25 cellular contexts compared by ENCODE assay signal in the genomic region with DNA sequence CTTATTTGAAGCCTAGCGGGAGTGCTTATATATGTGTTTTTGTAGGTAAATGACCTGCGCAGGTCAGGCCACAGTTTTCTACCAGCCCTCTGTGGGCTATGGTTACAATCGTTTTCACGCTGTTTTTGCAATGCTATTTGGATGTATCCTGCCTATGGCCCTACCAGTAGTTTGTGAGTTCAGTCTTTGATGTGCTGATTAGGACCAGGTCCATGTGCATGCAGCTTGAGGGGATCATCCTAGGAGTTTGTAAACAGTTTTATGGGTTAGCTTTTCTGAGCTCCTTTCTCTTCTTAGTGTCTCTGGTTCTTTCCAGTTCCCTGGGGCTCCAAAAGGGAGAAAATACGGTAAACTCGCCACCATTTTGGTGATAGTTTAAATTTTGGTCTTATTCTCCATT.
"Had no signal": no experiment of that assay in that cellular context is flagged by ENCODE, and none has a peak within 500 bp of the region (broad histone marks: within the 10 kb centered on the region; RNA-seq: fewer than 3 reads in every experiment).

No MANE protein-coding gene starts in this region.

- H3K4me3 ChIP-seq: left ventricle myocardium inferior, lower lobe of right lung, neural progenitor cell, pancreas, prostate gland, right lobe of liver, spleen, testis, tibial nerve, upper lobe of right lung, vagina had no signal

- H3K36me3 Mint-ChIP-seq: memory B cell; natural killer cell treated with Interleukin-12 subunit alpha and Interleukin-12 subunit beta and Interleukin-15 and Interleukin-18, amount 100 ng/mL, for 72 hours; stimulated activated memory B cell treated with anti-CD40 and anti-IgM and Interleukin-4, amounts not matched to agents 10 μg/mL and 1 μg/mL and 100 μg/mL, for 72 hours had no signal

- FAIRE-seq: kidney, pancreas had no signal

- H3K27me3 ChIP-seq: foreskin keratinocyte, neural progenitor cell, pancreas, right lobe of liver, testis, tibial nerve, upper lobe of right lung, vagina had no signal

- H3K27ac Mint-ChIP-seq: dendritic cell treated with granulocyte-macrophage colony-stimulating factor and Interleukin-4, amounts not matched to agents 40 ng/mL and 50 ng/mL, for 4 days; effector memory CD8-positive, alpha-beta T cell; memory B cell; natural killer cell treated with Interleukin-12 subunit alpha and Interleukin-12 subunit beta and Interleukin-15 and Interleukin-18, amount 100 ng/mL, for 72 hours; neural progenitor cell; stimulated activated memory B cell treated with anti-CD40 and anti-IgM and Interleukin-4, amounts not matched to agents 10 μg/mL and 1 μg/mL and 100 μg/mL, for 72 hours; stimulated activated naive CD8-positive, alpha-beta T cell treated with anti-CD3 and anti-CD28 coated beads, Interleukin-15, Interleukin-2, amounts not matched to agents 100 ng/mL and 50 ng/mL, for 24 hours had no signal

- H3K9me3 Mint-ChIP-seq: dendritic cell treated with granulocyte-macrophage colony-stimulating factor and Interleukin-4, amounts not matched to agents 40 ng/mL and 50 ng/mL, for 4 days; effector memory CD8-positive, alpha-beta T cell; natural killer cell treated with Interleukin-12 subunit alpha and Interleukin-12 subunit beta and Interleukin-15 and Interleukin-18, amount 100 ng/mL, for 72 hours; stimulated activated naive CD8-positive, alpha-beta T cell treated with anti-CD3 and anti-CD28 coated beads, Interleukin-15, Interleukin-2, amounts not matched to agents 100 ng/mL and 50 ng/mL, for 24 hours had no signal

- H3K4me2 ChIP-seq: neural progenitor cell had no signal

- H3K9me3 ChIP-seq: lower lobe of right lung, pancreas, prostate gland, right lobe of liver, testis, tibial nerve, upper lobe of right lung, vagina had no signal

- H3K4me3 Mint-ChIP-seq: dendritic cell treated with granulocyte-macrophage colony-stimulating factor and Interleukin-4, amounts not matched to agents 40 ng/mL and 50 ng/mL, for 4 days; effector memory CD8-positive, alpha-beta T cell; memory B cell; natural killer cell treated with Interleukin-12 subunit alpha and Interleukin-12 subunit beta and Interleukin-15 and Interleukin-18, amount 100 ng/mL, for 72 hours; neural progenitor cell; stimulated activated memory B cell treated with anti-CD40 and anti-IgM and Interleukin-4, amounts not matched to agents 10 μg/mL and 1 μg/mL and 100 μg/mL, for 72 hours; stimulated activated naive CD8-positive, alpha-beta T cell treated with anti-CD3 and anti-CD28 coated beads, Interleukin-15, Interleukin-2, amounts not matched to agents 100 ng/mL and 50 ng/mL, for 24 hours had no signal

- DNase-seq: effector memory CD8-positive, alpha-beta T cell; foreskin keratinocyte; kidney; left cardiac atrium; left ventricle myocardium inferior; lower lobe of right lung; midbrain; nucleus accumbens; pancreas; right lobe of liver; spleen; stimulated activated CD4-positive, alpha-beta T cell treated with anti-CD3 and anti-CD28 coated beads, Interleukin-15, amount 100 ng/mL, for 24 hours; stimulated activated CD4-positive, alpha-beta T cell treated with anti-CD3 and anti-CD28 coated beads, Interleukin-1b, Interleukin-23, amount 100 ng/mL, for 48 hours; stimulated activated CD4-positive, alpha-beta T cell treated with anti-CD3 and anti-CD28 coated beads, Interleukin-4, amount 100 ng/mL, for 24 hours; testis; upper lobe of right lung had no signal

- H3K27ac ChIP-seq: foreskin keratinocyte, left ventricle myocardium inferior, lower lobe of right lung, neural progenitor cell, pancreas, prostate gland, right lobe of liver, spleen, testis, tibial nerve, upper lobe of right lung, vagina had no signal

- H3K4me1 ChIP-seq: foreskin keratinocyte, left ventricle myocardium inferior, pancreas, prostate gland, right lobe of liver, testis, tibial nerve, upper lobe of right lung had no signal

- H3K9ac ChIP-seq: neural progenitor cell had no signal

- H3K4me1 Mint-ChIP-seq: memory B cell; stimulated activated memory B cell treated with anti-CD40 and anti-IgM and Interleukin-4, amounts not matched to agents 10 μg/mL and 1 μg/mL and 100 μg/mL, for 72 hours had no signal

- H3K36me3 ChIP-seq: lower lobe of right lung, pancreas, prostate gland, right lobe of liver, upper lobe of right lung had no signal

- H2AFZ ChIP-seq: neural progenitor cell had no signal
